12 cellular contexts compared by ENCODE assay signal in genomic region chr9:71758785-71759184, GRCh38. TPM values are rescaled to one million over a fixed set of nuclear protein-coding genes. Genes with fewer than 3 reads are reported as not detected.
DNase-seq lines count a peak whose midpoint lies in the region; ATAC-seq and TF ChIP-seq lines count a peak whose summit lies in the region.
"Had no signal": no experiment of that assay in that cellular context is flagged by ENCODE, and none has a peak within 500 bp of the region (broad histone marks: within the 10 kb centered on the region; RNA-seq: fewer than 3 reads in every experiment).

No MANE protein-coding gene starts in this region.

- H3K36me3 ChIP-seq in gastrocnemius medialis, result no peaks in the 10 kb centered on the region
- H3K36me3 ChIP-seq in BE2C, result no peaks in the 10 kb centered on the region

- H3K4me1 ChIP-seq in gastrocnemius medialis (peaks cover 22 to 62% of the 10 kb centered on the region in 2 donors), BE2C (no peaks in the 10 kb centered on the region; the same call in 1 of the 2 replicates)

- peaks cover 57% of the 10 kb centered on the region for H3K4me1 Mint-ChIP-seq in activated CD8-positive, alpha-beta memory T cell treated with anti-CD3 and anti-CD28 coated beads, Interleukin-2, amount 10 ng/mL, durations not matched to agents 7 days and 5 days

- in situ Hi-C loops in gastrocnemius medialis (cut with MboI; ENCODE audit: low sequenced_read_pairs in 4 of 4), result loop anchor here in 1 of 4 donors (25.0 kb wide), 1 partner anchor 104 kb away; no protein-coding TSS in a partner anchor

- no peak for TF ChIP-seq POLR2A in gastrocnemius medialis (IDR thresholded peaks at IDR 0.05)

- CTCF ChIA-PET in activated CD8-positive, alpha-beta memory T cell treated with anti-CD3 and anti-CD28 coated beads, Interleukin-2, amount 10 ng/mL, durations not matched to agents 7 days and 5 days (lab: Charles Lee), result no interaction called here

- H3K9me3 ChIP-seq in gastrocnemius medialis (no peaks in the 10 kb centered on the region), BE2C (no peaks in the 10 kb centered on the region)

- peak; percentile 22 for ATAC-seq in activated CD8-positive, alpha-beta memory T cell treated with anti-CD3 and anti-CD28 coated beads, Interleukin-2, amount 10 ng/mL, durations not matched to agents 7 days and 5 days
- ATAC-seq in esophagus mucosa, result peak; percentile 54
- peak; percentile 73 to 76 for ATAC-seq in gastrocnemius medialis
- ATAC-seq in HG03280 (IDR thresholded peaks at IDR 0.05; ENCODE audit: unreplicated experiment), result no peak

- peaks cover 22% of the 10 kb centered on the region for H3K36me3 Mint-ChIP-seq in activated CD8-positive, alpha-beta memory T cell treated with anti-CD3 and anti-CD28 coated beads, Interleukin-2, amount 10 ng/mL, durations not matched to agents 7 days and 5 days

- H3K4me3 Mint-ChIP-seq in activated CD8-positive, alpha-beta memory T cell treated with anti-CD3 and anti-CD28 coated beads, Interleukin-2, amount 10 ng/mL, durations not matched to agents 7 days and 5 days, result no peak overlapping the region
- H3K4me3 Mint-ChIP-seq: B cell had no signal

- TF ChIP-seq CTCF in gastrocnemius medialis (IDR thresholded peaks at IDR 0.05 in 4 of 5, conservative IDR thresholded peaks at IDR 0.05 in 1 of 5) (no peak), BE2C (IDR thresholded peaks at IDR 0.05; ENCODE audit: low read depth, low read length) (no peak)

- H3K27ac Mint-ChIP-seq in activated CD8-positive, alpha-beta memory T cell treated with anti-CD3 and anti-CD28 coated beads, Interleukin-2, amount 10 ng/mL, durations not matched to agents 7 days and 5 days, result no peak overlapping the region
- H3K27ac Mint-ChIP-seq: B cell had no signal

- H3K27me3 ChIP-seq in gastrocnemius medialis (no peaks in the 10 kb centered on the region), BE2C (peaks cover 4% of the 10 kb centered on the region)

- H3K27me3 Mint-ChIP-seq in activated CD8-positive, alpha-beta memory T cell treated with anti-CD3 and anti-CD28 coated beads, Interleukin-2, amount 10 ng/mL, durations not matched to agents 7 days and 5 days, result no peaks in the 10 kb centered on the region
- H3K27me3 Mint-ChIP-seq: B cell had no signal

- H3K4me3 ChIP-seq in gastrocnemius medialis (no peak overlapping the region), BE2C (ENCODE audit: low read depth, low read length) (no peak overlapping the region)

- peak overlapping the region in 1 of 4 donors; percentile 59 for H3K27ac ChIP-seq in gastrocnemius medialis

- no peak for DNase-seq in activated CD8-positive, alpha-beta memory T cell treated with anti-CD3 and anti-CD28 coated beads, Interleukin-2, amount 10 ng/mL, durations not matched to agents 7 days and 5 days
- no peak for DNase-seq in activated CD8-positive, alpha-beta memory T cell treated with anti-CD3 and anti-CD28 coated beads for 24 hours
- DNase-seq in NCI-H510A treated with DMSO at 0.1 percent for 48 hours (lab: John Stamatoyannopoulos, UW) (peak; percentile 79), gastrocnemius medialis (peak in 1 of 2 donors; percentile 18), germinal center (ENCODE audit: low spot score) (no peak), BE2C (no peak)
- DNase-seq: effector CD8-positive, alpha-beta T cell; Kasumi-1; stimulated activated naive CD4-positive, alpha-beta T cell treated with Interleukin-2 at 50 U/mL for 16 hours had no signal

- intact Hi-C loops in gastrocnemius medialis (cut with DNase I; ENCODE audit: low total_unique reads), result no loop called here

- no peaks in the 10 kb centered on the region for H3K9me3 Mint-ChIP-seq in activated CD8-positive, alpha-beta memory T cell treated with anti-CD3 and anti-CD28 coated beads, Interleukin-2, amount 10 ng/mL, durations not matched to agents 7 days and 5 days (ENCODE audit: low read depth)

RNA-seq across cellular contexts. Expression of gene CEMIP2, which starts 9.5 kb away (rescaled TPM):
- total RNA-seq in activated CD8-positive, alpha-beta memory T cell treated with anti-CD3 and anti-CD28 coated beads, Interleukin-2, amount 10 ng/mL, durations not matched to agents 7 days and 5 days, result 10 to 100 TPM; 57.0 to 78.8 TPM
- total RNA-seq in esophagus mucosa (10.1 TPM), gastrocnemius medialis (10 to 100 TPM; 10.6 to 29.9 (median 14.7) TPM)
- 1.8 TPM for polyA plus RNA-seq in BE2C (2012; ENCODE audit: insufficient read depth, insufficient read length, low read depth)
